Comparison of ENCODE assay signal across 8 cellular contexts in the genomic region with DNA sequence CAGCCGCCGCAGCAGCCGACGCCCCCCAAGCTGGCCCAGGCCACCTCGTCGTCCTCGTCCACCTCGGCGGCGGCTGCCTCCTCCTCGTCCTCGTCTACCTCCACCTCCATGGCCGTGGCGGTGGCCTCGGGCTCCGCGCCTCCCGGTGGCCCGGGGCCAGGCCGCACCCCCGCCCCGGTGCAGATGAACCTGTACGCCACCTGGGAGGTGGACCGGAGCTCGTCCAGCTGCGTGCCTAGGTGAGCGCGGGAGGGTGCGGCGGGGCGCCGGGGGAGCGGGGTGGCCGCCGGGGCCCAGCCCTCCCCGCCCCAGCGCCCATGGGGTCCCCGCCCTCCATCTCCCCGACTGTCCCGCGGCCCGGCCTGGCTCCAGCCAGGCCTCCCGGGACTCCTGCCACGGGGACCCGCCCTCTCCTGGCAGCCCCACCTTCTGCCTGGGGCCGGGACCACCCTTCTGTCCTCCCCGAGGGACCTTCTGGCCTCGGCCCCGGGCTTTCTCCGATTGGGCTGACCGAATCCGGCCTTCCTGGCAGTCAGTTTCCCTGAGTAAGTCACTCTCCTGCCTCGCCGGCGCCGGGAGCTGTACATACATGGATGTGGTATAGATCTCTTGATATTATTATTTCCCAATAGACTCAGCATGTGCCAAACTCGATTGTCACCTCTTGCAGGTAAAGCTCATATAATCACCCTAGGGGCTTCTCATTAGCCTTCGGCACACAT. TPM values are rescaled to one million over a fixed set of nuclear protein-coding genes. Genes with fewer than 3 reads are reported as not detected.
DNase-seq lines count a peak whose midpoint lies in the region; ATAC-seq and TF ChIP-seq lines count a peak whose summit lies in the region.

No MANE protein-coding gene starts in this region.

- H3K27me3 ChIP-seq in BLaER1 treated with 17β-estradiol and CSF1 and Interleukin-3, amounts not matched to agents 10 nM and 100 nM = no peaks in the 10 kb centered on the region
- H3K27me3 ChIP-seq in psoas muscle (ENCODE audit: insufficient read depth in 3 of 3, low read length in 2 of 3) = no peaks in the 10 kb centered on the region

- peak overlapping the region; percentile 82 to 96 (median 92) for H3K27ac ChIP-seq in BLaER1 treated with 17β-estradiol and CSF1 and Interleukin-3, amounts not matched to agents 10 nM and 100 nM
- peak overlapping the region; percentile 49 for H3K27ac ChIP-seq in KOPT-K1 (ENCODE audit: low read depth, low read length, poor library complexity, severe bottlenecking)
- peak overlapping the region; percentile 62 for H3K27ac ChIP-seq in adipose tissue (ENCODE audit: low read depth, low read length)
- peak overlapping the region; percentile 81 for H3K27ac ChIP-seq in psoas muscle

- peaks cover 53 to 64% (median 60%) of the 10 kb centered on the region in 10 experiments for H3K4me1 ChIP-seq in BLaER1 treated with 17β-estradiol and CSF1 and Interleukin-3, amounts not matched to agents 10 nM and 100 nM
- H3K4me1 ChIP-seq in psoas muscle = peaks cover 19% of the 10 kb centered on the region

- peaks cover 22 to 69% (median 43%) of the 10 kb centered on the region in 11 experiments; a peak in 19 of 22 replicates for H4K20me1 ChIP-seq in BLaER1 treated with 17β-estradiol and CSF1 and Interleukin-3, amounts not matched to agents 10 nM and 100 nM

- H3K4me2 ChIP-seq in BLaER1 treated with 17β-estradiol and CSF1 and Interleukin-3, amounts not matched to agents 10 nM and 100 nM = peak overlapping the region; percentile 88 to 98 (median 94)

- ATAC-seq in GM19438 (IDR thresholded peaks at IDR 0.05; ENCODE audit: low read depth, unreplicated experiment) (peak; percentile 11), left ventricle myocardium superior (peak; percentile 22), psoas muscle (peak in 3 of 4 donors; percentile 9 to 29 (median 10))

- H3K4me3 ChIP-seq in BLaER1 treated with 17β-estradiol and CSF1 and Interleukin-3, amounts not matched to agents 10 nM and 100 nM = peak overlapping the region; percentile 78 to 95 (median 91)
- H3K4me3 ChIP-seq in psoas muscle = peak overlapping the region; percentile 93

- DNase-seq in left ventricle myocardium superior = peak; percentile 79
- peak; percentile 58 to 77 for DNase-seq in psoas muscle
- no peak for DNase-seq in GOT3 (lab: John Stamatoyannopoulos, UW)
- DNase-seq in NK-92 treated with Interleukin-12 subunit alpha and Interleukin-12 subunit beta, amount 100 ng/mL, for 24 hours (lab: John Stamatoyannopoulos, UW) = no peak

- WGBS in adipose tissue, 3 donors = 0 to 1% (median 1%) methylated on average over 48 to 58 of the region's 58 CpGs
- WGBS in psoas muscle, 3 donors = 1 to 3% (median 3%) methylated on average over 23 to 58 of the region's 58 CpGs

- peak overlapping the region; percentile 79 to 94 (median 89) for H3K9ac ChIP-seq in BLaER1 treated with 17β-estradiol and CSF1 and Interleukin-3, amounts not matched to agents 10 nM and 100 nM

- no peak for TF ChIP-seq CTCF in psoas muscle (IDR thresholded peaks at IDR 0.05)

- peaks cover 41 to 66% (median 55%) of the 10 kb centered on the region in 11 experiments for H3K36me3 ChIP-seq in BLaER1 treated with 17β-estradiol and CSF1 and Interleukin-3, amounts not matched to agents 10 nM and 100 nM
- peaks cover 57% of the 10 kb centered on the region for H3K36me3 ChIP-seq in KOPT-K1 (ENCODE audit: insufficient read depth, low read length)
- peaks cover 9 to 56% of the 10 kb centered on the region in 2 donors for H3K36me3 ChIP-seq in psoas muscle (ENCODE audit: insufficient read depth in 1 of 2, low read depth in 1 of 2)

- H3K9me3 ChIP-seq in BLaER1 treated with 17β-estradiol and CSF1 and Interleukin-3, amounts not matched to agents 10 nM and 100 nM (replicated peaks in 1 of 11) = no peaks in the 10 kb centered on the region
- no peaks in the 10 kb centered on the region for H3K9me3 ChIP-seq in KOPT-K1 (ENCODE audit: insufficient read depth, low read length, poor library complexity, severe bottlenecking)
- H3K9me3 ChIP-seq in psoas muscle = no peaks in the 10 kb centered on the region

- intact Hi-C loops in left ventricle myocardium superior (cut with micrococcal nuclease) = no loop called here
- intact Hi-C loops in psoas muscle (cut with DNase I) = no loop called here

RNA-seq across cellular contexts. Expression of a gene that starts 0.7 kb away (rescaled TPM):
- 10 to 100 TPM; 16.6 to 29.4 (median 26.5) TPM for polyA plus RNA-seq in adipose tissue
- total RNA-seq in left ventricle myocardium superior = 59.0 TPM
- 10 to 100 TPM; 16.3 to 27.8 (median 24.9) TPM for total RNA-seq in psoas muscle
- 10 to 100 TPM in 1 of 3 donors, 1 to 10 TPM in 2; 7.4 to 16.0 (median 9.0) TPM for polyA plus RNA-seq in psoas muscle

RNA-seq across cellular contexts. Expression of a gene that starts 18.6 kb away (rescaled TPM):
- polyA plus RNA-seq in adipose tissue = 100 to 1,000 TPM in 1 of 3 donors, 10 to 100 TPM in 2; 95.6 to 110 (median 98.5) TPM
- 70.4 TPM for total RNA-seq in left ventricle myocardium superior
- total RNA-seq in psoas muscle = 100 to 1,000 TPM in 1 of 4 donors, 10 to 100 TPM in 3; 62.8 to 114 (median 86.4) TPM
- 100 to 1,000 TPM in 2 of 3 donors, 10 to 100 TPM in 1; 66.2 to 135 (median 114) TPM for polyA plus RNA-seq in psoas muscle

RNA-seq across cellular contexts. Expression of a gene that starts 21.8 kb away (rescaled TPM):
- polyA plus RNA-seq in adipose tissue (under 1 TPM in 1 of 3 donors, not detected in 2; 0.64 TPM), psoas muscle (under 1 TPM in 1 of 3 donors, not detected in 2; 0.03 TPM)
- total RNA-seq in left ventricle myocardium superior (3.5 TPM), psoas muscle (under 1 TPM in 1 of 4 donors, not detected in 3; 0.36 TPM)

RNA-seq across cellular contexts. Expression of a gene that starts 44.5 kb away (rescaled TPM):
- under 1 TPM in 2 of 3 donors, not detected in 1; 0.02 to 0.16 TPM for polyA plus RNA-seq in adipose tissue
- not detected for total RNA-seq in left ventricle myocardium superior
- not detected for total RNA-seq in psoas muscle
- under 1 TPM in 2 of 3 donors, not detected in 1; 0.01 to 0.55 TPM for polyA plus RNA-seq in psoas muscle

RNA-seq across cellular contexts. Expression of a gene that starts 59.0 kb away (rescaled TPM):
- polyA plus RNA-seq in adipose tissue = under 1 TPM in 2 of 3 donors, not detected in 1; 0.28 to 0.84 TPM
- not detected for total RNA-seq in left ventricle myocardium superior
- under 1 TPM in 3 of 4 donors, not detected in 1; 0.40 to 0.93 (median 0.47) TPM for total RNA-seq in psoas muscle
- polyA plus RNA-seq in psoas muscle = 10 to 100 TPM in 1 of 3 donors, under 1 TPM in 1, not detected in 1; 0.13 to 18.7 TPM

Comparison
In these comparisons a context has a peak if more than half of its experiments do, and no peak if none do; other contexts are left out.
1. DNase-seq: peak in left ventricle myocardium superior (single experiment) and psoas muscle (2 of 2); none in GOT3 (single experiment) and NK-92 treated with Interleukin-12 subunit alpha and Interleukin-12 subunit beta, amount 100 ng/mL, for 24 hours (single experiment).
2. Peak in every context shown above with its lines, with median percentiles within 50 percentile points of each other: H3K27ac ChIP-seq and ATAC-seq.